Comparison of ENCODE assay signal across 8 cellular contexts in the genomic region with DNA sequence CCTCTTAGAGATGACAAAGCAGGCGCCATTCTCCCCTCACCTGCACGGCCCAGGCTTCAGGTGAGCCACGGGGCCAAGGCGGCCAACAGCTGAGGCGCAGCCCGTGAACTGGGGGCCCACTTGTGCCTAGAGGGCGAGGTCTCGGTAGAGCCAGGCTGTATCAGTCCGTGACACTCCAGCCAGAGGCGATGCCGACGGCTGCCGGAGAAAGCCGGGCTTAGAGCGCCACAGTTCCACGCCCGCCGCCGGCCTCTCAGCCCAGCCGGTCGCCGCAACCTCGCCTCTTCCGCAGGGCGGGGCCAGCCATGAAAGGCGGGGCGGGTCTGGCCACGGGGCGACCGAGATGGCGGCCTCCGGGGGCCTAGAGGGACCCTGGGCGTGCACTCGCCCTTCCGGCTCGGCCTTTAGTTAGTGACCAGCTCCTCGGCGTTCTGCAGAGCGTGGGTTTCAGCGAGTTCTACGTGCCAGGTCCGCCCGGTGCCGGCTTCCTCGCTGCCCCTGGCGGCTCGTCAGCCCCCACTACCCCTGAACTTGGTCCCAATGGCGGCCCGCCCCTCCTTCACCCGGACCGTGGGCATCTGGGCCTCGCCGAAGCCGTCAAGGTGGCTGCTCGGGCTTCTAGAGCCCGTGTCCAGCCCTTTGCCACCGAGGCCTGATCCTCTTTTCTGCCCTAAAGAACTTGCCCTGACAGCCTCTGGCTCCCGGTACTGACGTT. TPM values are rescaled to one million over a fixed set of nuclear protein-coding genes. Genes with fewer than 3 reads are reported as not detected.
DNase-seq lines count a peak whose midpoint lies in the region; ATAC-seq and TF ChIP-seq lines count a peak whose summit lies in the region.

A gene (plus strand): TSS at position 390 of the 715 bp plus-strand sequence. CDS start 881 bp downstream, outside the sequence.

- WGBS in heart left ventricle, 4 donors = 0 to 1% (median 1%) methylated on average over 42 to 59 of the region's 59 CpGs
- 0 to 1% methylated on average over 2 to 50 of the region's 59 CpGs for whole genome bisulfite sequencing in upper lobe of left lung, 2 donors

- no peaks in the 10 kb centered on the region for H3K27me3 ChIP-seq in adipocyte (replicated peaks; ENCODE audit: control insufficient read depth, insufficient read depth, low read length)
- no peaks in the 10 kb centered on the region for H3K27me3 ChIP-seq in heart left ventricle
- no peaks in the 10 kb centered on the region for H3K27me3 ChIP-seq in upper lobe of left lung

- peak; percentile 30 for DNase-seq in HFF-Myc (ENCODE audit: extremely low read depth, low read depth)
- DNase-seq in MV-4-11 (lab: John Stamatoyannopoulos, UW) = peak; percentile 74
- DNase-seq in T follicular helper cell (ENCODE audit: low read depth) = peak; percentile 54
- DNase-seq in adipocyte (ENCODE audit: low read depth) = peak; percentile 92
- DNase-seq in heart left ventricle = peak; percentile 93 to 96 (median 94)
- peak; percentile 98 for DNase-seq in posterior vena cava (ENCODE audit: low spot score)
- DNase-seq in upper lobe of left lung = peak; percentile 94 to 98

- H3K9me3 ChIP-seq in adipocyte (ENCODE audit: control insufficient read depth, low read length) (no peaks in the 10 kb centered on the region), heart left ventricle (no peaks in the 10 kb centered on the region), upper lobe of left lung (no peaks in the 10 kb centered on the region)

- intact Hi-C loops in heart left ventricle (cut with DNase I) (loop anchor here (1.0 to 10.0 kb wide), 8 partner anchors 18 to 200 kb away; a partner anchor contains a TSS), posterior vena cava (cut with DNase I) (loop anchor here (10.0 kb wide), 2 partner anchors 70 to 220 kb away; a partner anchor contains a TSS)

- H3K36me3 ChIP-seq in adipocyte (ENCODE audit: control insufficient read depth, insufficient read depth, low read length, severe bottlenecking) (peaks cover 15% of the 10 kb centered on the region), heart left ventricle (peaks cover 0 to 37% (median 31%) of the 10 kb centered on the region in 9 donors), upper lobe of left lung (peaks cover 10 to 27% (median 11%) of the 10 kb centered on the region in 4 donors)

- H3K27ac ChIP-seq in heart left ventricle = peak within 1 kb of the TSS; percentile 70 to 94 (median 86)
- H3K27ac ChIP-seq in upper lobe of left lung = peak within 1 kb of the TSS; percentile 91 to 94 (median 91)

- peak; percentile 92 for TF ChIP-seq POLR2A in GM10847 (IDR thresholded peaks at IDR 0.05; ENCODE audit: extremely low read depth, insufficient read length)
- peak in 1 of 2 donors; percentile 87 for TF ChIP-seq POLR2A in heart left ventricle (IDR thresholded peaks at IDR 0.05)
- TF ChIP-seq POLR2A in upper lobe of left lung (IDR thresholded peaks at IDR 0.05) = peak; percentile 83 to 97 (median 91)

- peak within 1 kb of the TSS; percentile 88 for H3K9ac ChIP-seq in adipocyte (ENCODE audit: low read length)

- peak; percentile 96 to 100 (median 100) for ATAC-seq in heart left ventricle
- ATAC-seq in upper lobe of left lung (ENCODE audit: low FRiP score in 2 of 2) = peak; percentile 99 to 100

- peak within 1 kb of the TSS; percentile 66 for H3K4me3 ChIP-seq in HFF-Myc (replicated peaks; ENCODE audit: low read depth, low read length)
- H3K4me3 ChIP-seq in adipocyte (ENCODE audit: low read length) = peak within 1 kb of the TSS; percentile 88
- peak within 1 kb of the TSS; percentile 54 to 95 (median 84) for H3K4me3 ChIP-seq in heart left ventricle
- H3K4me3 ChIP-seq in upper lobe of left lung = peak within 1 kb of the TSS; percentile 40 to 86 (median 71)

- TF ChIP-seq EP300 in upper lobe of left lung (IDR thresholded peaks at IDR 0.05) = no peak

- TF ChIP-seq CTCF in HFF-Myc (IDR thresholded peaks at IDR 0.05; ENCODE audit: low read depth, low read length, missing control alignments) (no peak), heart left ventricle (IDR thresholded peaks at IDR 0.05) (peak in 1 of 12 donors; percentile 15), upper lobe of left lung (IDR thresholded peaks at IDR 0.05) (peak in 1 of 6 experiments; percentile 11)

- H3K4me1 ChIP-seq in adipocyte (ENCODE audit: control insufficient read depth, insufficient read depth, low read length) (peaks cover 17% of the 10 kb centered on the region), heart left ventricle (peaks cover 0 to 19% (median 13%) of the 10 kb centered on the region in 12 donors), upper lobe of left lung (peaks cover 10 to 18% (median 13%) of the 10 kb centered on the region in 4 donors)

RNA-seq across cellular contexts. Expression of the gene that starts here (rescaled TPM):
- total RNA-seq in heart left ventricle (10 to 100 TPM in 4 of 9 donors, 1 to 10 TPM in 5; 7.6 to 14.3 (median 9.7) TPM), posterior vena cava (10 to 100 TPM; 21.0 to 23.8 TPM), upper lobe of left lung (10 to 100 TPM; 14.3 to 39.8 (median 17.6) TPM)
- 1 to 10 TPM; 7.4 to 7.5 TPM for polyA plus RNA-seq in heart left ventricle

Comparison
In these comparisons a context has a peak if more than half of its experiments do, and no peak if none do; other contexts are left out.
1. Peak in every context shown above with its lines: DNase-seq, ATAC-seq, H3K4me3 ChIP-seq and H3K27ac ChIP-seq.
2. DNase-seq: peak in every context shown above with its lines; median percentile 98 in posterior vena cava; 96 in upper lobe of left lung; 94 in heart left ventricle; 92 in adipocyte; 74 in MV-4-11; 54 in T follicular helper cell; 30 in HFF-Myc.